ENCODE assay signal across 21 cellular contexts in genomic region chr10:110772454-110773025, GRCh38.
DNase-seq lines count a peak whose midpoint lies in the region; ATAC-seq and TF ChIP-seq lines count a peak whose summit lies in the region.
"Had no signal": no experiment of that assay in that cellular context is flagged by ENCODE, and none has a peak within 500 bp of the region (broad histone marks: within the 10 kb centered on the region; RNA-seq: fewer than 3 reads in every experiment).

No MANE protein-coding gene starts in this region.

- H3K4me1 ChIP-seq in OCI-LY7 (ENCODE audit: insufficient read depth, low read length, poor library complexity, severe bottlenecking) (peaks cover 35% of the 10 kb centered on the region), parathyroid adenoma (peaks cover 3% of the 10 kb centered on the region)

- H3K27ac ChIP-seq in OCI-LY7 (ENCODE audit: low read depth, low read length, poor library complexity, severe bottlenecking) (no peak overlapping the region), parathyroid adenoma (no peak overlapping the region)
- H3K27ac ChIP-seq: body of pancreas, foreskin keratinocyte, SK-N-MC, WERI-Rb-1 had no signal

- peak overlapping the region; percentile 34 for H3K27ac Mint-ChIP-seq in activated CD8-positive, alpha-beta T cell treated with anti-CD3 and anti-CD28 coated beads for 36 hours
- no peak overlapping the region for H3K27ac Mint-ChIP-seq in activated CD8-positive, alpha-beta T cell treated with anti-CD3 and anti-CD28 coated beads, Interleukin-2, amount 10 ng/mL, durations not matched to agents 7 days and 5 days
- H3K27ac Mint-ChIP-seq: activated CD4-positive, alpha-beta T cell treated with anti-CD3 and anti-CD28 coated beads, Interleukin-2, amount 10 ng/mL, durations not matched to agents 7 days and 5 days; GM23338; type B pancreatic cell had no signal

- no peak for TF ChIP-seq CTCF in activated CD8-positive, alpha-beta T cell treated with anti-CD3 and anti-CD28 coated beads for 36 hours (IDR thresholded peaks at IDR 0.05)
- TF ChIP-seq CTCF in OCI-LY7 (conservative IDR thresholded peaks at IDR 0.05; ENCODE audit: low read length) (no peak), parathyroid adenoma (IDR thresholded peaks at IDR 0.05) (no peak)

- H3K27me3 ChIP-seq in parathyroid adenoma (ENCODE audit: control insufficient read depth, insufficient read depth, low read length), result no peaks in the 10 kb centered on the region
- H3K27me3 ChIP-seq: body of pancreas had no signal

- no peak overlapping the region for H3K4me3 Mint-ChIP-seq in activated CD8-positive, alpha-beta T cell treated with anti-CD3 and anti-CD28 coated beads for 36 hours
- no peak overlapping the region for H3K4me3 Mint-ChIP-seq in activated CD8-positive, alpha-beta T cell treated with anti-CD3 and anti-CD28 coated beads, Interleukin-2, amount 10 ng/mL, durations not matched to agents 7 days and 5 days
- H3K4me3 Mint-ChIP-seq: activated CD4-positive, alpha-beta T cell treated with anti-CD3 and anti-CD28 coated beads, Interleukin-2, amount 10 ng/mL, durations not matched to agents 7 days and 5 days; GM23338; T-helper 2 cell treated with Interferon-gamma antibody and Interleukin-4, amounts not matched to agents 5 μg/mL and 100 μg/mL, for 36 hours; type B pancreatic cell had no signal

- H4K20me1 ChIP-seq in OCI-LY7 (ENCODE audit: insufficient read depth, low read length), result no peaks in the 10 kb centered on the region

- H3K9me3 Mint-ChIP-seq in activated CD8-positive, alpha-beta T cell treated with anti-CD3 and anti-CD28 coated beads for 36 hours, result no peaks in the 10 kb centered on the region
- no peaks in the 10 kb centered on the region for H3K9me3 Mint-ChIP-seq in activated CD8-positive, alpha-beta T cell treated with anti-CD3 and anti-CD28 coated beads, Interleukin-2, amount 10 ng/mL, durations not matched to agents 7 days and 5 days (ENCODE audit: insufficient read depth)
- H3K9me3 Mint-ChIP-seq: activated CD4-positive, alpha-beta T cell treated with anti-CD3 and anti-CD28 coated beads, Interleukin-2, amount 10 ng/mL, durations not matched to agents 7 days and 5 days; type B pancreatic cell had no signal

- CTCF ChIA-PET in activated CD8-positive, alpha-beta T cell treated with anti-CD3 and anti-CD28 coated beads for 36 hours (lab: Charles Lee), result interaction anchor here (1.2 to 2.2 kb wide), 2 partner anchors 9 to 26 kb away, joined by 5 to 7 read pairs; no protein-coding TSS in a partner anchor
- CTCF ChIA-PET in activated CD8-positive, alpha-beta T cell treated with anti-CD3 and anti-CD28 coated beads, Interleukin-2, amount 10 ng/mL, durations not matched to agents 7 days and 5 days (lab: Charles Lee), result interaction anchor here (0.7 to 2.7 kb wide), 2 partner anchors 31 to 108 kb away, joined by 3 to 16 read pairs; no protein-coding TSS in a partner anchor
- CTCF ChIA-PET in OCI-LY7 (lab: Charles Lee; ENCODE audit: unreplicated experiment), result no interaction called here

- H2AFZ ChIP-seq in OCI-LY7 (ENCODE audit: low read length), result peak overlapping the region; percentile 95
- H2AFZ ChIP-seq in parathyroid adenoma, result peak overlapping the region; percentile 49
- H2AFZ ChIP-seq: GM23338 had no signal

- no peaks in the 10 kb centered on the region for H3K36me3 Mint-ChIP-seq in activated CD8-positive, alpha-beta T cell treated with anti-CD3 and anti-CD28 coated beads for 36 hours (ENCODE audit: low read depth)
- H3K36me3 Mint-ChIP-seq in activated CD8-positive, alpha-beta T cell treated with anti-CD3 and anti-CD28 coated beads, Interleukin-2, amount 10 ng/mL, durations not matched to agents 7 days and 5 days (ENCODE audit: low read depth), result no peaks in the 10 kb centered on the region
- H3K36me3 Mint-ChIP-seq: type B pancreatic cell had no signal

- no peak overlapping the region for H3K9ac ChIP-seq in parathyroid adenoma

- BruUV-seq in OCI-LY7 (replicated peaks; lab: Mats Ljungman, UMichigan), result no TSS peak

- no peaks in the 10 kb centered on the region for H3K9me3 ChIP-seq in OCI-LY7 (ENCODE audit: low read length)
- H3K9me3 ChIP-seq in parathyroid adenoma (ENCODE audit: control insufficient read depth, low read length), result no peaks in the 10 kb centered on the region
- H3K9me3 ChIP-seq: body of pancreas had no signal

- H3K36me3 ChIP-seq in OCI-LY7 (ENCODE audit: insufficient read depth, low read length) (no peaks in the 10 kb centered on the region), parathyroid adenoma (ENCODE audit: control insufficient read depth, insufficient read depth, low read length) (no peaks in the 10 kb centered on the region)
- H3K36me3 ChIP-seq: WERI-Rb-1 had no signal

- intact Hi-C loops in activated CD8-positive, alpha-beta T cell treated with anti-CD3 and anti-CD28 coated beads for 36 hours (cut with micrococcal nuclease), result loop anchor here (5.0 kb wide), 1 partner anchor 95 kb away; no protein-coding TSS in a partner anchor
- intact Hi-C loops in OCI-LY7 (cut with micrococcal nuclease; ENCODE audit: unreplicated experiment), result no loop called here

- H3K4me1 Mint-ChIP-seq in activated CD8-positive, alpha-beta T cell treated with anti-CD3 and anti-CD28 coated beads for 36 hours (ENCODE audit: low read depth), result peaks cover 63% of the 10 kb centered on the region
- peaks cover 21% of the 10 kb centered on the region for H3K4me1 Mint-ChIP-seq in activated CD8-positive, alpha-beta T cell treated with anti-CD3 and anti-CD28 coated beads, Interleukin-2, amount 10 ng/mL, durations not matched to agents 7 days and 5 days (ENCODE audit: low read depth)

- no peak for DNase-seq in activated CD8-positive, alpha-beta T cell treated with anti-CD3 and anti-CD28 coated beads for 36 hours
- no peak for DNase-seq in activated CD8-positive, alpha-beta T cell treated with anti-CD3 and anti-CD28 coated beads, Interleukin-2, amount 10 ng/mL, durations not matched to agents 7 days and 5 days
- peak; percentile 69 for DNase-seq in NCI-H1436 (lab: John Stamatoyannopoulos, UW)
- peak; percentile 37 for DNase-seq in OCI-LY7 (ENCODE audit: low spot score)
- DNase-seq in foreskin melanocyte, result no peak
- DNase-seq in nucleus accumbens (lab: John Stamatoyannopoulos, UW), result no peak
- DNase-seq: activated CD4-positive, alpha-beta T cell treated with anti-CD3 and anti-CD28 coated beads, Interleukin-2, amount 10 ng/mL, durations not matched to agents 7 days and 5 days; activated CD8-positive, alpha-beta memory T cell treated with anti-CD3 and anti-CD28 coated beads, Interleukin-2, amount 50 U/mL, for 48 hours; body of pancreas; C1 segment of cervical spinal cord; erythroblast; foreskin keratinocyte; NCI-H1048; stimulated activated CD4-positive, alpha-beta T cell treated with anti-CD3 and anti-CD28 coated beads, Interleukin-2, amount 100 ng/mL, for 48 hours; WERI-Rb-1 had no signal

- ATAC-seq in activated CD8-positive, alpha-beta T cell treated with anti-CD3 and anti-CD28 coated beads for 36 hours, result no peak
- no peak for ATAC-seq in activated CD8-positive, alpha-beta T cell treated with anti-CD3 and anti-CD28 coated beads, Interleukin-2, amount 10 ng/mL, durations not matched to agents 7 days and 5 days
- no peak for ATAC-seq in GM18870 (IDR thresholded peaks at IDR 0.05; ENCODE audit: unreplicated experiment)
- ATAC-seq: body of pancreas, foreskin keratinocyte, GM23338 had no signal

- H3K4me3 ChIP-seq in OCI-LY7 (ENCODE audit: low read depth, low read length, poor library complexity, severe bottlenecking) (no peak overlapping the region), parathyroid adenoma (ENCODE audit: low read depth, low read length) (no peak overlapping the region)
- H3K4me3 ChIP-seq: body of pancreas, GM23338, SK-N-MC had no signal

- POLR2A ChIA-PET in activated CD8-positive, alpha-beta T cell treated with anti-CD3 and anti-CD28 coated beads for 36 hours (lab: Charles Lee), result interaction anchor here (0.9 to 2.2 kb wide), 4 partner anchors 16 to 154 kb away, joined by 3 to 10 read pairs (median 4); no protein-coding TSS in a partner anchor
- POLR2A ChIA-PET in activated CD8-positive, alpha-beta T cell treated with anti-CD3 and anti-CD28 coated beads, Interleukin-2, amount 10 ng/mL, durations not matched to agents 7 days and 5 days (lab: Charles Lee), result interaction anchor here (0.6 to 2.2 kb wide), 2 partner anchors 99 to 146 kb away, joined by 3 to 11 read pairs; partner anchors contain the start of genes BBIP1 and SHOC2
- POLR2A ChIA-PET in OCI-LY7 (lab: Charles Lee), result interaction anchor here (0.7 to 1.3 kb wide), 6 partner anchors 12 to 157 kb away, joined by 3 to 4 read pairs (median 3); no protein-coding TSS in a partner anchor

- no peaks in the 10 kb centered on the region for H3K9me2 ChIP-seq in OCI-LY7 (ENCODE audit: insufficient read depth, low read length)

- peak overlapping the region; percentile 49 for H3K4me2 ChIP-seq in OCI-LY7 (ENCODE audit: low read length)
- no peak overlapping the region for H3K4me2 ChIP-seq in parathyroid adenoma (ENCODE audit: low read length)
- H3K4me2 ChIP-seq: GM23338 had no signal

- H3K79me2 ChIP-seq in OCI-LY7 (ENCODE audit: insufficient read depth, low read depth, low read length) (no peaks in the 10 kb centered on the region), parathyroid adenoma (no peaks in the 10 kb centered on the region)

- H3K27me3 Mint-ChIP-seq in activated CD8-positive, alpha-beta T cell treated with anti-CD3 and anti-CD28 coated beads for 36 hours, result no peaks in the 10 kb centered on the region
- H3K27me3 Mint-ChIP-seq in activated CD8-positive, alpha-beta T cell treated with anti-CD3 and anti-CD28 coated beads, Interleukin-2, amount 10 ng/mL, durations not matched to agents 7 days and 5 days (ENCODE audit: low read depth), result no peaks in the 10 kb centered on the region
- H3K27me3 Mint-ChIP-seq: activated CD4-positive, alpha-beta T cell treated with anti-CD3 and anti-CD28 coated beads, Interleukin-2, amount 10 ng/mL, durations not matched to agents 7 days and 5 days; type B pancreatic cell had no signal

Comparison
In these comparisons a context has a peak if more than half of its experiments do, and no peak if none do; other contexts are left out.
1. DNase-seq: peak in NCI-H1436 (single experiment) and OCI-LY7 (single experiment); none in activated CD8-positive, alpha-beta T cell treated with anti-CD3 and anti-CD28 coated beads for 36 hours (single experiment), activated CD8-positive, alpha-beta T cell treated with anti-CD3 and anti-CD28 coated beads, Interleukin-2, amount 10 ng/mL, durations not matched to agents 7 days and 5 days (single experiment), foreskin melanocyte (single experiment) and nucleus accumbens (0 of 56).